In the genomic region with DNA sequence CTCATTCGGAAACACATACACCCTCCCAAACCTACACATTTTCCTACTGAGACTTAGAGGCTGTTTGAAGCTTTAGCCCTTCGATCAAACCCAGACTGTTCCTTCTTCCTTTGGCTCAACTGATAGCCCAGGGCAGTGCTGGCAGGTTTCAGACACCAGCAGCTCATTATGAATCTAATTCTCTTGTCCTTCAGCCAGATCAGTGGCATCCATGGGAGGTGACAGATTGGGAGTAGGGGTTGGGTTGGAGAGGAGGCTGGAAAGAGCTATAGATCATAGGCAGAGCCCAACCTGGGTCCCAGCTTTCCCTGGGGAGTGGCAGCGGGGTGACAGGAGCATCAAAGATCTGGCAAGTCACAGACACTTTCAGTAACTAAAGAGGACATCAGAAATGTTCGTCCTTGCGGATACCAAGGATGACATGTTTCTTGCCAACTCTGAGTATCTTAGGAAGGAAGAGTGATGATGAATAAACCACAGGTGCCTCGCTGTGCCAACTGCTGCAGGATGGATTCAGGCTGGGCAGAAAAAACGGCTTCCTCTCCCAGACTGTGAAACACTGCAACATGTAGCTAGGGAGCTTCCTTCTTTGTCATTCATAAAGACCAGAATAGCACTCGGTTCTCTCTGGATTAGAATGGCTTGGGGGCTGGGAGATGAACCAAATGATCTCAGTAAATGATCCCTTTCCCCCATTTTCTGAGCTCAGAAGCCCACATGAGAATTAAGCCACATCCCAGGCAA, we compare ENCODE assay signal across 1 cellular context.
TF ChIP-seq lines count a peak whose summit lies in the region.

No MANE protein-coding gene starts in this region.

TF ChIP-seq in SK-N-SH, 30 proteins besides CTCF, POLR2A, EP300 and RAD21 (continued from another document):
- no peak for TF ChIP-seq PBX3 (IDR thresholded peaks at IDR 0.05)
- TF ChIP-seq RFX5 (IDR thresholded peaks at IDR 0.05; ENCODE audit: low read length), result no peak
- TF ChIP-seq MAX (IDR thresholded peaks at IDR 0.05; ENCODE audit: low read depth), result no peak
- TF ChIP-seq, protein P1, sequence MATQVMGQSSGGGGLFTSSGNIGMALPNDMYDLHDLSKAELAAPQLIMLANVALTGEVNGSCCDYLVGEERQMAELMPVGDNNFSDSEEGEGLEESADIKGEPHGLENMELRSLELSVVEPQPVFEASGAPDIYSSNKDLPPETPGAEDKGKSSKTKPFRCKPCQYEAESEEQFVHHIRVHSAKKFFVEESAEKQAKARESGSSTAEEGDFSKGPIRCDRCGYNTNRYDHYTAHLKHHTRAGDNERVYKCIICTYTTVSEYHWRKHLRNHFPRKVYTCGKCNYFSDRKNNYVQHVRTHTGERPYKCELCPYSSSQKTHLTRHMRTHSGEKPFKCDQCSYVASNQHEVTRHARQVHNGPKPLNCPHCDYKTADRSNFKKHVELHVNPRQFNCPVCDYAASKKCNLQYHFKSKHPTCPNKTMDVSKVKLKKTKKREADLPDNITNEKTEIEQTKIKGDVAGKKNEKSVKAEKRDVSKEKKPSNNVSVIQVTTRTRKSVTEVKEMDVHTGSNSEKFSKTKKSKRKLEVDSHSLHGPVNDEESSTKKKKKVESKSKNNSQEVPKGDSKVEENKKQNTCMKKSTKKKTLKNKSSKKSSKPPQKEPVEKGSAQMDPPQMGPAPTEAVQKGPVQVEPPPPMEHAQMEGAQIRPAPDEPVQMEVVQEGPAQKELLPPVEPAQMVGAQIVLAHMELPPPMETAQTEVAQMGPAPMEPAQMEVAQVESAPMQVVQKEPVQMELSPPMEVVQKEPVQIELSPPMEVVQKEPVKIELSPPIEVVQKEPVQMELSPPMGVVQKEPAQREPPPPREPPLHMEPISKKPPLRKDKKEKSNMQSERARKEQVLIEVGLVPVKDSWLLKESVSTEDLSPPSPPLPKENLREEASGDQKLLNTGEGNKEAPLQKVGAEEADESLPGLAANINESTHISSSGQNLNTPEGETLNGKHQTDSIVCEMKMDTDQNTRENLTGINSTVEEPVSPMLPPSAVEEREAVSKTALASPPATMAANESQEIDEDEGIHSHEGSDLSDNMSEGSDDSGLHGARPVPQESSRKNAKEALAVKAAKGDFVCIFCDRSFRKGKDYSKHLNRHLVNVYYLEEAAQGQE (IDR thresholded peaks at IDR 0.05; ENCODE audit: low read depth, low read length), result no peak
- TF ChIP-seq RCOR1 (IDR thresholded peaks at IDR 0.05; ENCODE audit: low read length), result no peak
